Comparison of ENCODE assay signal across 22 cellular contexts in the genomic region with DNA sequence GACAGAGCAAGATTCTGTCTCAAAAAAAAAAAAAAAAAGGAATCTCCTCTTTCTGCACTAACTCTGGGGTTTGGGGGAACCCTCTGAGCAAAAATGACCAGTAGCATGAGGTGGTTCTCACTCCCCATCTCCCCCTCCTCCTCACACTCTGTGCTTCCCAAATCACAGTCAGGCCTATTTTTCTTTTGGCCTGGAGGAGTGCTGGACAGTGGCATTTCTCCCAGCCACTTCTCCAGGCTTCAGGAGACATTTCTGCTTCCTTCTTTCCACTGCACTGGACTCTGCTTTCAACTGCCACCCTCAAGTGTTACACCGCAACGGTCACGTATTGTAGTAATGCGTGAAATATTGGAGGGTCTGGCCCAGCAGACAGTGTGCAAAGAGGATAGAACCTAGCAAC.
A peak's percentile ranks its signal among the peaks of the same experiment; 100 is the strongest.
DNase-seq lines count a peak whose midpoint lies in the region; ATAC-seq and TF ChIP-seq lines count a peak whose summit lies in the region.
"Had no signal": no experiment of that assay in that cellular context is flagged by ENCODE, and none has a peak within 500 bp of the region (broad histone marks: within the 10 kb centered on the region; RNA-seq: fewer than 3 reads in every experiment).

No MANE protein-coding gene starts in this region.

- no peak overlapping the region for H3K27ac Mint-ChIP-seq in osteocyte (ENCODE audit: unreplicated experiment)
- no peak overlapping the region for H3K27ac Mint-ChIP-seq in activated CD8-positive, alpha-beta memory T cell treated with anti-CD3 and anti-CD28 coated beads, Interleukin-2, amount 10 ng/mL, durations not matched to agents 7 days and 5 days
- H3K27ac Mint-ChIP-seq: CD14-positive monocyte, GM23338 had no signal

- TF ChIP-seq RAD21 in SK-N-SH (IDR thresholded peaks at IDR 0.05; ENCODE audit: low read length) (no peak), HCT116 (IDR thresholded peaks at IDR 0.05; ENCODE audit: low read depth) (no peak), Ishikawa (IDR thresholded peaks at IDR 0.05; ENCODE audit: low read depth) (no peak)

- no peaks in the 10 kb centered on the region for H3F3A ChIP-seq in SK-N-SH (replicated peaks; ENCODE audit: insufficient read depth)

- H3K36me3 Mint-ChIP-seq in osteocyte (ENCODE audit: unreplicated experiment), result no peaks in the 10 kb centered on the region
- H3K36me3 Mint-ChIP-seq in activated CD8-positive, alpha-beta memory T cell treated with anti-CD3 and anti-CD28 coated beads, Interleukin-2, amount 10 ng/mL, durations not matched to agents 7 days and 5 days, result peaks cover 3% of the 10 kb centered on the region
- H3K36me3 Mint-ChIP-seq: CD14-positive monocyte had no signal

- H3K27me3 Mint-ChIP-seq in osteocyte (ENCODE audit: unreplicated experiment), result peaks cover 27% of the 10 kb centered on the region
- H3K27me3 Mint-ChIP-seq in activated CD8-positive, alpha-beta memory T cell treated with anti-CD3 and anti-CD28 coated beads, Interleukin-2, amount 10 ng/mL, durations not matched to agents 7 days and 5 days, result peaks cover 5% of the 10 kb centered on the region
- H3K27me3 Mint-ChIP-seq: CD4-positive, alpha-beta memory T cell had no signal

- CTCF ChIA-PET in SK-N-SH (lab: Yijun Ruan, JAX), result no interaction called here
- CTCF ChIA-PET in HCT116 (lab: Charles Lee), result no interaction called here
- CTCF ChIA-PET in activated CD8-positive, alpha-beta memory T cell treated with anti-CD3 and anti-CD28 coated beads, Interleukin-2, amount 10 ng/mL, durations not matched to agents 7 days and 5 days (lab: Charles Lee), result no interaction called here

- TF ChIP-seq CTCF in SK-N-SH (IDR thresholded peaks at IDR 0.05), result no peak
- no peak for TF ChIP-seq CTCF in HCT116 (IDR thresholded peaks at IDR 0.05 in 2 of 3, conservative IDR thresholded peaks at IDR 0.05 in 1 of 3; ENCODE audit: borderline replicate concordance in 1 of 3, insufficient read depth in 1 of 3, low read depth in 2 of 3, low read length in 2 of 3)
- TF ChIP-seq CTCF in osteocyte (IDR thresholded peaks at IDR 0.05), result no peak
- no peak for TF ChIP-seq CTCF in suprapubic skin (IDR thresholded peaks at IDR 0.05)
- TF ChIP-seq CTCF in coronary artery (IDR thresholded peaks at IDR 0.05), result no peak

- H3K9me3 ChIP-seq in SK-N-SH (no peaks in the 10 kb centered on the region), HCT116 (ENCODE audit: control insufficient read depth in 1 of 2, insufficient read depth in 1 of 2, low read depth in 1 of 2, low read length in 2 of 2) (no peaks in the 10 kb centered on the region), suprapubic skin (no peaks in the 10 kb centered on the region)
- H3K9me3 ChIP-seq: BE2C, HAP-1 had no signal

- peaks cover 10% of the 10 kb centered on the region for H3K4me1 Mint-ChIP-seq in osteocyte (ENCODE audit: unreplicated experiment)
- peaks cover 8% of the 10 kb centered on the region for H3K4me1 Mint-ChIP-seq in activated CD8-positive, alpha-beta memory T cell treated with anti-CD3 and anti-CD28 coated beads, Interleukin-2, amount 10 ng/mL, durations not matched to agents 7 days and 5 days

- 0 out of 2 replicates have a peak, but pooled peaks cover 6% of the 10 kb centered on the region for H3K27me3 ChIP-seq in SK-N-SH (ENCODE audit: insufficient read depth)
- H3K27me3 ChIP-seq in HCT116 (ENCODE audit: insufficient read depth, low read length), result no peaks in the 10 kb centered on the region
- H3K27me3 ChIP-seq in suprapubic skin, result no peaks in the 10 kb centered on the region
- H3K27me3 ChIP-seq: BE2C; BLaER1 treated with 17β-estradiol and CSF1 and Interleukin-3, amounts not matched to agents 10 nM and 100 nM had no signal

- H3K4me3 Mint-ChIP-seq in osteocyte (ENCODE audit: unreplicated experiment), result no peak overlapping the region
- H3K4me3 Mint-ChIP-seq in activated CD8-positive, alpha-beta memory T cell treated with anti-CD3 and anti-CD28 coated beads, Interleukin-2, amount 10 ng/mL, durations not matched to agents 7 days and 5 days, result no peak overlapping the region
- H3K4me3 Mint-ChIP-seq: CD14-positive monocyte; CD4-positive, alpha-beta memory T cell; GM23338 had no signal

- RAD21 ChIA-PET in HCT116 (lab: Charles Lee; ENCODE audit: low non-redundant PET in 1 of 2, low total read pairs in 2 of 2, uncharacterized antibody in 2 of 2, unreplicated experiment in 2 of 2), result no interaction called here

- BruUV-seq in HCT116 (replicated peaks; lab: Mats Ljungman, UMichigan), result no TSS peak

- no peaks in the 10 kb centered on the region for H3K36me3 ChIP-seq in SK-N-SH (replicated peaks in 1 of 2; ENCODE audit: control insufficient read depth in 1 of 2, insufficient read depth in 2 of 2, low read length in 1 of 2)
- no peaks in the 10 kb centered on the region for H3K36me3 ChIP-seq in HCT116 (ENCODE audit: control insufficient read depth in 1 of 2, insufficient read depth in 2 of 2, low read length in 2 of 2)
- no peaks in the 10 kb centered on the region for H3K36me3 ChIP-seq in suprapubic skin
- H3K36me3 ChIP-seq: BE2C; BLaER1 treated with 17β-estradiol and CSF1 and Interleukin-3, amounts not matched to agents 10 nM and 100 nM; HAP-1 had no signal

- H3K4me2 ChIP-seq in SK-N-SH (no peak overlapping the region), HCT116 (ENCODE audit: low read length) (no peak overlapping the region)
- H3K4me2 ChIP-seq: BLaER1 treated with 17β-estradiol and CSF1 and Interleukin-3, amounts not matched to agents 10 nM and 100 nM; GM23338 had no signal

- no peaks in the 10 kb centered on the region for H4K20me1 ChIP-seq in SK-N-SH (ENCODE audit: insufficient read depth)
- H4K20me1 ChIP-seq in HCT116 (ENCODE audit: insufficient read depth), result no peaks in the 10 kb centered on the region
- H4K20me1 ChIP-seq: BLaER1 treated with 17β-estradiol and CSF1 and Interleukin-3, amounts not matched to agents 10 nM and 100 nM had no signal

- H3K9me2 ChIP-seq in SK-N-SH (no peaks in the 10 kb centered on the region), HCT116 (ENCODE audit: insufficient read depth) (no peaks in the 10 kb centered on the region)

- no peak for ATAC-seq in SK-N-SH treated with all-trans-retinoic acid at 6 μM for 48 hours
- no peak for ATAC-seq in HCT116
- no peak for ATAC-seq in activated CD8-positive, alpha-beta memory T cell treated with anti-CD3 and anti-CD28 coated beads, Interleukin-2, amount 10 ng/mL, durations not matched to agents 7 days and 5 days
- ATAC-seq: GM23338 had no signal

- DNase-seq in SK-N-SH (no peak), HCT116 (ENCODE audit: low read depth, low spot score) (no peak), osteocyte (ENCODE audit: extremely low spot score, unreplicated experiment) (peak; percentile 67), suprapubic skin (ENCODE audit: low spot score in 2 of 2) (no peak), coronary artery (ENCODE audit: low spot score) (no peak)
- no peak for DNase-seq in activated CD8-positive, alpha-beta memory T cell treated with anti-CD3 and anti-CD28 coated beads, Interleukin-2, amount 10 ng/mL, durations not matched to agents 7 days and 5 days
- DNase-seq: ACHN; AML-193; BE2C; Calu3; CD4-positive, alpha-beta memory T cell; COR-L47; DMS53; DMS79 treated with DMSO at 0.1 percent for 48 hours; GF-D8 had no signal

- 54% methylated on average over 4 of the region's 4 CpGs for WGBS in SK-N-SH (ENCODE audit: low lambda C conversion rate)
- 100% methylated on average over 4 of the region's 4 CpGs for WGBS in suprapubic skin

- TF ChIP-seq EP300 in SK-N-SH (IDR thresholded peaks at IDR 0.05; ENCODE audit: borderline replicate concordance in 1 of 2, low read depth in 1 of 2, low read length in 1 of 2) (no peak), Ishikawa (IDR thresholded peaks at IDR 0.05; ENCODE audit: borderline replicate concordance) (no peak), suprapubic skin (IDR thresholded peaks at IDR 0.05) (no peak)

- TF ChIP-seq POLR2A in HCT116 (IDR thresholded peaks at IDR 0.05; ENCODE audit: borderline replicate concordance, extremely low read depth, insufficient read depth, insufficient read length), result no peak
- no peak for TF ChIP-seq POLR2A in suprapubic skin (IDR thresholded peaks at IDR 0.05)

- H3K9ac ChIP-seq in SK-N-SH, result no peak overlapping the region
- H3K9ac ChIP-seq in HCT116 (ENCODE audit: low read length), result no peak overlapping the region
- H3K9ac ChIP-seq: BLaER1 treated with 17β-estradiol and CSF1 and Interleukin-3, amounts not matched to agents 10 nM and 100 nM had no signal

- H2AFZ ChIP-seq in SK-N-SH (ENCODE audit: low read depth) (no peak overlapping the region), HCT116 (ENCODE audit: low read depth, low read length, poor library complexity, severe bottlenecking) (no peak overlapping the region)
- H2AFZ ChIP-seq: GM23338 had no signal

- no peaks in the 10 kb centered on the region for H3K4me1 ChIP-seq in SK-N-SH (ENCODE audit: control insufficient read depth in 1 of 2, insufficient read depth in 2 of 2, low read depth in 1 of 2, low read length in 1 of 2)
- peaks cover 0 to 7% of the 10 kb centered on the region in 2 experiments; a peak in 1 of 4 replicates for H3K4me1 ChIP-seq in HCT116 (ENCODE audit: control insufficient read depth in 1 of 2, insufficient read depth in 2 of 2, low read length in 2 of 2)
- H3K4me1 ChIP-seq in suprapubic skin, result no peaks in the 10 kb centered on the region
- H3K4me1 ChIP-seq: BE2C; BLaER1 treated with 17β-estradiol and CSF1 and Interleukin-3, amounts not matched to agents 10 nM and 100 nM; HAP-1 had no signal

- no peak overlapping the region for H3K27ac ChIP-seq in SK-N-SH (ENCODE audit: low read depth in 2 of 2, low read length in 1 of 2)
- H3K27ac ChIP-seq in HCT116 (ENCODE audit: low read depth, low read length), result no peak overlapping the region
- no peak overlapping the region for H3K27ac ChIP-seq in suprapubic skin
- no peak overlapping the region for H3K27ac ChIP-seq in coronary artery
- H3K27ac ChIP-seq: 22Rv1; BLaER1 treated with 17β-estradiol and CSF1 and Interleukin-3, amounts not matched to agents 10 nM and 100 nM had no signal

- no peaks in the 10 kb centered on the region for H3K79me2 ChIP-seq in SK-N-SH (ENCODE audit: insufficient read depth)
- H3K79me2 ChIP-seq in HCT116 (ENCODE audit: insufficient read depth, low read length), result no peaks in the 10 kb centered on the region

- H3K9me3 Mint-ChIP-seq in osteocyte (ENCODE audit: unreplicated experiment), result no peaks in the 10 kb centered on the region
- no peaks in the 10 kb centered on the region for H3K9me3 Mint-ChIP-seq in activated CD8-positive, alpha-beta memory T cell treated with anti-CD3 and anti-CD28 coated beads, Interleukin-2, amount 10 ng/mL, durations not matched to agents 7 days and 5 days (ENCODE audit: low read depth)
- H3K9me3 Mint-ChIP-seq: GM23338 had no signal

- no peak overlapping the region for H3K4me3 ChIP-seq in SK-N-SH (ENCODE audit: low read depth in 2 of 2, low read length in 1 of 2)
- H3K4me3 ChIP-seq in HCT116 (replicated peaks in 1 of 2; ENCODE audit: low read depth in 1 of 2, low read length in 2 of 2), result no peak overlapping the region
- no peak overlapping the region for H3K4me3 ChIP-seq in suprapubic skin
- no peak overlapping the region for H3K4me3 ChIP-seq in coronary artery
- H3K4me3 ChIP-seq: BLaER1 treated with 17β-estradiol and CSF1 and Interleukin-3, amounts not matched to agents 10 nM and 100 nM; GM23338; HAP-1 had no signal

- POLR2A ChIA-PET in SK-N-SH (lab: Yijun Ruan, JAX), result no interaction called here
- POLR2A ChIA-PET in HCT116 (lab: Charles Lee), result no interaction called here

- intact Hi-C loops in HCT116 (cut with micrococcal nuclease), result no loop called here

TF ChIP-seq in Ishikawa, 13 proteins besides CTCF, POLR2A, EP300 and RAD21 (continues in another document):
- no peak for TF ChIP-seq YY1 (IDR thresholded peaks at IDR 0.05; ENCODE audit: low read depth)
